ENCODE assay signal across 21 cellular contexts in genomic region chr18:24991661-24992060, GRCh38.
"Had no signal": no experiment of that assay in that cellular context is flagged by ENCODE, and none has a peak within 500 bp of the region (broad histone marks: within the 10 kb centered on the region; RNA-seq: fewer than 3 reads in every experiment).

No MANE protein-coding gene starts in this region.

- H3K9me3 ChIP-seq: adrenal gland, ascending aorta, tibial artery had no signal

- H2AFZ ChIP-seq: neural progenitor cell had no signal

- ATAC-seq: activated naive CD4-positive, alpha-beta T cell treated with anti-CD3 and anti-CD28 coated beads, Interleukin-2, amount 50 U/mL, for 72 hours; activated T-helper 17 cell treated with anti-CD3 and anti-CD28 coated beads, Interleukin-2, amount 50 U/mL, for 72 hours; effector memory CD8-positive, alpha-beta T cell; naive thymus-derived CD4-positive, alpha-beta T cell; stimulated activated effector memory CD8-positive, alpha-beta T cell treated with anti-CD3 and anti-CD28 coated beads, Interleukin-12 subunit alpha, Interleukin-12 subunit beta, amount 100 ng/mL, for 72 hours; stimulated activated naive CD8-positive, alpha-beta T cell treated with anti-CD3 and anti-CD28 coated beads, Interleukin-15, amount 100 ng/mL, for 72 hours; WTC11 had no signal

- H3K4me1 ChIP-seq: adrenal gland, ascending aorta, esophagus muscularis mucosa had no signal

- H3K4me3 ChIP-seq: adrenal gland, ascending aorta, esophagus muscularis mucosa, neural progenitor cell, skin epidermis, tibial artery had no signal

- DNase-seq: activated CD8-positive, alpha-beta memory T cell treated with anti-CD3 and anti-CD28 coated beads for 24 hours; activated CD8-positive, alpha-beta memory T cell treated with anti-CD3 and anti-CD28 coated beads, Interleukin-2, amount 50 U/mL, for 4 hours; activated T-cell treated with anti-CD3 and anti-CD28 coated beads, Interleukin-2, amount 50 U/mL, for 24 hours; adrenal gland; brain microvascular endothelial cell; effector memory CD8-positive, alpha-beta T cell; foreskin melanocyte; hypothalamus; naive thymus-derived CD4-positive, alpha-beta T cell; stimulated activated CD4-positive, alpha-beta T cell treated with anti-CD3 and anti-CD28 coated beads, Interleukin-2, amount 100 ng/mL, for 24 hours; stimulated activated naive CD8-positive, alpha-beta T cell treated with anti-CD3 and anti-CD28 coated beads, Interleukin-15, amount 100 ng/mL, for 72 hours; T-helper 9 cell; tibial artery had no signal

- H3K27ac ChIP-seq: adrenal gland, ascending aorta, brain microvascular endothelial cell, esophagus muscularis mucosa, neural progenitor cell, tibial artery had no signal

- H3K27me3 ChIP-seq: adrenal gland, ascending aorta, brain microvascular endothelial cell, neural progenitor cell, tibial artery had no signal

- H3K36me3 ChIP-seq: adrenal gland, ascending aorta, brain microvascular endothelial cell, esophagus muscularis mucosa, neural progenitor cell, tibial artery had no signal

- H3K4me2 ChIP-seq: neural progenitor cell had no signal

- H3K9ac ChIP-seq: neural progenitor cell had no signal
